2 cellular contexts compared by ENCODE assay signal in genomic region chr11:2143652-2144548, GRCh38.
A peak's percentile ranks its signal among the peaks of the same experiment; 100 is the strongest.
TF ChIP-seq lines count a peak whose summit lies in the region.

No MANE protein-coding gene starts in this region.

TF ChIP-seq in GM12878, 131 proteins besides CTCF, POLR2A, EP300 and RAD21:
- TF ChIP-seq RELA (IDR thresholded peaks at IDR 0.05; ENCODE audit: borderline replicate concordance, partially characterized antibody) = no peak
- TF ChIP-seq HDAC6 (IDR thresholded peaks at IDR 0.05; ENCODE audit: unreplicated experiment) = peak; percentile 86

TF ChIP-seq in neural cell, 6 proteins besides CTCF, POLR2A, EP300 and RAD21:
- TF ChIP-seq SMC3 (conservative IDR thresholded peaks at IDR 0.05; ENCODE audit: poor library complexity) = no peak
- TF ChIP-seq EZH2 (IDR thresholded peaks at IDR 0.05; ENCODE audit: borderline replicate concordance, insufficient read depth, low read length, poor library complexity, severe bottlenecking) = peak; percentile 79
TF ChIP-seq in neural cell: peak in this region for 1.
